8 cellular contexts compared by ENCODE assay signal in the genomic region with DNA sequence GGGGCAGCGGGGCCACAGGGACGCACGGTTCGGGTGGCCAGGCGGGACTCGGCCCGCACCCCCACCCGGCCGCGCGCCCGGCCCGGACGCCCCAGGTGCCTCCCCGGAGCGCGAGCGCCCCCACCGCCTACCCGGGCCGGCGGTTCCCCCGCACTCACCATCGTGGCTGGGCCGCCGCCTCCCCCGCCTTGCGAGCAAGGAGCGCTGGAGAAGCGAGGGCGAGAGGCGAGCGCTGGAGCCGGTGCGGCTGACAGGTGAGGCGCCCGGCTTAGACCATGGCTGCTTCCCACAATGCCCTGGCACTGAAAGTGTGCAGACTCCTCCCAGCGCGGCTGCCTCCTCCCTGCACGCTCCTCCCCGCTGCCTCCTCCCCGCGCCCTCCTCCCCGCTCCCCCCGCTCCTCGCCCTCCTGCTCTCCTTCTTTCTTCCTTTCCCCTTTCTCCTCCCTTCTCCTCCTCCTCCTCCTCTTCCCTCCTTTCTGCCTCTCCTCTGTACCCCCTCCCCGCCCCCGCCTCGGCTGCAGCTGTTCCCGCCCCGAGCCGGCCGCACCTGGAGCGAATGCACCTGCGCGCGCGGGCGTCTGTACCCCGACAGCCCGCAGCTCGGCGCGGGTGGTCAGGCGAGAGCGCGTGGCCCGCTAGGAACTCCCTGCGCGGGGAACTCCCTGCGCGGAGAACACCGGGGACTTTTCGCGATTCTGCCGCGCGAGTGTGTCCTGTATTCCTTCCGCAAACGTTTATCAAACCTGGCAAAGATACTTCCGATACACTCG. TPM values are rescaled to one million over a fixed set of nuclear protein-coding genes. Genes with fewer than 3 reads are reported as not detected.
DNase-seq lines count a peak whose midpoint lies in the region; ATAC-seq, FAIRE-seq and TF ChIP-seq lines count a peak whose summit lies in the region.

Gene AP1S3, minus strand, starts transcription at position 293 of the 772 bp plus-strand sequence. Its CDS starts 132 bp downstream, at position 161.

- no peak within 1 kb of the TSS for H3K27ac ChIP-seq in SK-N-MC
- H3K27ac ChIP-seq in trophoblast cell (ENCODE audit: low read depth, low read length) = no peak within 1 kb of the TSS
- H3K27ac ChIP-seq in upper lobe of right lung = peak within 1 kb of the TSS; percentile 76

- H2AFZ ChIP-seq in trophoblast cell (ENCODE audit: insufficient read depth, low read length, poor library complexity) = peak within 1 kb of the TSS; percentile 42

- no peak within 1 kb of the TSS for H2BK120ac ChIP-seq in trophoblast cell (ENCODE audit: insufficient read depth, low read length, poor library complexity)

- TF ChIP-seq CTCF in GM06990 (IDR thresholded peaks at IDR 0.05; ENCODE audit: insufficient read depth, low read length, poor library complexity, severe bottlenecking) (peak; percentile 3), upper lobe of right lung (IDR thresholded peaks at IDR 0.05) (no peak)

- H3K27me3 Mint-ChIP-seq in activated naive CD4-positive, alpha-beta T cell treated with anti-CD3 and anti-CD28 coated beads, Interleukin-2, amount 10 ng/mL, durations not matched to agents 7 days and 5 days = peaks cover 5% of the 10 kb centered on the region

- H3K9me3 Mint-ChIP-seq in activated naive CD4-positive, alpha-beta T cell treated with anti-CD3 and anti-CD28 coated beads, Interleukin-2, amount 10 ng/mL, durations not matched to agents 7 days and 5 days = no peaks in the 10 kb centered on the region

- H3K4ac ChIP-seq in trophoblast cell (ENCODE audit: low read depth, low read length) = no peak within 1 kb of the TSS

- no peak within 1 kb of the TSS for H3K18ac ChIP-seq in trophoblast cell (ENCODE audit: low read length)

- no peak within 1 kb of the TSS for H2BK5ac ChIP-seq in trophoblast cell (ENCODE audit: low read depth, low read length, poor library complexity)

- peak within 1 kb of the TSS; percentile 72 for H3K9ac ChIP-seq in SK-N-MC (ENCODE audit: insufficient read length)
- peak within 1 kb of the TSS; percentile 72 for H3K9ac ChIP-seq in trophoblast cell (ENCODE audit: low read length)

- H3K4me1 Mint-ChIP-seq in activated naive CD4-positive, alpha-beta T cell treated with anti-CD3 and anti-CD28 coated beads, Interleukin-2, amount 10 ng/mL, durations not matched to agents 7 days and 5 days = peaks cover 21% of the 10 kb centered on the region

- FAIRE-seq in H54 (lab: Jason Lieb, UNC) = no peak

- H4K12ac ChIP-seq in trophoblast cell (ENCODE audit: low read depth, low read length) = no peak within 1 kb of the TSS

- H3K79me1 ChIP-seq in trophoblast cell (ENCODE audit: low read length) = no peaks in the 10 kb centered on the region

- CTCF ChIA-PET in activated naive CD4-positive, alpha-beta T cell treated with anti-CD3 and anti-CD28 coated beads, Interleukin-2, amount 10 ng/mL, durations not matched to agents 7 days and 5 days (lab: Charles Lee) = no interaction called here

- H3K9me3 ChIP-seq in SK-N-MC (ENCODE audit: low read depth, low read length) = no peaks in the 10 kb centered on the region
- no peaks in the 10 kb centered on the region for H3K9me3 ChIP-seq in trophoblast cell (ENCODE audit: insufficient read depth, low read depth, low read length)
- no peaks in the 10 kb centered on the region for H3K9me3 ChIP-seq in upper lobe of right lung

- H2BK12ac ChIP-seq in trophoblast cell (ENCODE audit: low read length) = no peak within 1 kb of the TSS

- H3K23ac ChIP-seq in trophoblast cell (ENCODE audit: low read length) = no peak within 1 kb of the TSS

- TF ChIP-seq POLR2A in H54 (IDR thresholded peaks at IDR 0.05; ENCODE audit: low read depth, low read length) = peak; percentile 50; the same call in 1 of the 2 replicates

- no CpG with 5 or more reads among the region's 82 CpGs for WGBS in trophoblast cell (ENCODE audit: extremely low coverage, insufficient coverage, insufficient read length)

- no peak within 1 kb of the TSS for H2AK5ac ChIP-seq in trophoblast cell (ENCODE audit: low read length)

- no peak within 1 kb of the TSS for H3K14ac ChIP-seq in trophoblast cell (ENCODE audit: low read length)

- H4K91ac ChIP-seq in trophoblast cell (ENCODE audit: low read depth, low read length) = no peak within 1 kb of the TSS

- peak within 1 kb of the TSS; percentile 76 for H3K4me3 ChIP-seq in GM06990 (replicated peaks; ENCODE audit: low read depth, low read length)
- peak within 1 kb of the TSS; percentile 85 for H3K4me3 ChIP-seq in SK-N-MC
- peak within 1 kb of the TSS; percentile 95 for H3K4me3 ChIP-seq in trophoblast cell (ENCODE audit: low read depth, low read length)
- peak within 1 kb of the TSS; percentile 70 for H3K4me3 ChIP-seq in upper lobe of right lung

- DNase-seq in GM06990 (ENCODE audit: extremely low read depth, insufficient read length) = peak; percentile 81
- DNase-seq in H54 (ENCODE audit: insufficient read length, low spot score) = peak; percentile 74
- peak; percentile 88 for DNase-seq in LoVo (ENCODE audit: low spot score)
- DNase-seq in SK-N-MC (ENCODE audit: low read depth, low spot score) = no peak
- DNase-seq in activated naive CD4-positive, alpha-beta T cell treated with anti-CD3 and anti-CD28 coated beads, Interleukin-2, amount 10 ng/mL, durations not matched to agents 7 days and 5 days = peak; percentile 86
- DNase-seq in Right ventricle myocardium inferior (ENCODE audit: missing footprints) = peak; percentile 79
- peak; percentile 60 to 71 for DNase-seq in trophoblast cell
- DNase-seq in upper lobe of right lung = peak; percentile 90

- ATAC-seq in Right ventricle myocardium inferior (peak; percentile 86), upper lobe of right lung (peak; percentile 96)

- intact Hi-C loops in Right ventricle myocardium inferior (cut with DNase I) (no loop called here), upper lobe of right lung (cut with DNase I) (no loop called here)

- H3K4me1 ChIP-seq in trophoblast cell (ENCODE audit: control insufficient read depth in 1 of 2, insufficient read depth in 2 of 2, low read length in 2 of 2) (peaks cover 3 to 4% of the 10 kb centered on the region in 2 experiments), upper lobe of right lung (peaks cover 11% of the 10 kb centered on the region)

- H4K8ac ChIP-seq in trophoblast cell (ENCODE audit: low read depth, low read length) = no peak within 1 kb of the TSS

- H3K27me3 ChIP-seq in GM06990 (replicated peaks; ENCODE audit: control insufficient read depth, insufficient read depth, low read length) = no peaks in the 10 kb centered on the region
- no peaks in the 10 kb centered on the region for H3K27me3 ChIP-seq in trophoblast cell (ENCODE audit: insufficient read depth, low read length)
- H3K27me3 ChIP-seq in upper lobe of right lung = no peaks in the 10 kb centered on the region

- H3K36me3 Mint-ChIP-seq in activated naive CD4-positive, alpha-beta T cell treated with anti-CD3 and anti-CD28 coated beads, Interleukin-2, amount 10 ng/mL, durations not matched to agents 7 days and 5 days = peaks cover 6% of the 10 kb centered on the region

- peak within 1 kb of the TSS; percentile 100 for H3K4me2 ChIP-seq in trophoblast cell (ENCODE audit: low read length)

- peak within 1 kb of the TSS; percentile 55 for H3K27ac Mint-ChIP-seq in activated naive CD4-positive, alpha-beta T cell treated with anti-CD3 and anti-CD28 coated beads, Interleukin-2, amount 10 ng/mL, durations not matched to agents 7 days and 5 days

- peak within 1 kb of the TSS; percentile 98 for H3K4me3 Mint-ChIP-seq in activated naive CD4-positive, alpha-beta T cell treated with anti-CD3 and anti-CD28 coated beads, Interleukin-2, amount 10 ng/mL, durations not matched to agents 7 days and 5 days

- peaks cover 2% of the 10 kb centered on the region for H3K79me2 ChIP-seq in trophoblast cell (ENCODE audit: control insufficient read depth, insufficient read depth, low read length, poor library complexity)

- H3K36me3 ChIP-seq in GM06990 (ENCODE audit: control insufficient read depth, insufficient read depth, low read length) (0 out of 2 replicates have a peak, but pooled peaks cover 1% of the 10 kb centered on the region), SK-N-MC (ENCODE audit: insufficient read depth, low read length) (0 out of 2 replicates have a peak, but pooled peaks cover 3% of the 10 kb centered on the region), trophoblast cell (ENCODE audit: control insufficient read depth in 1 of 2, insufficient read depth in 2 of 2, low read length in 2 of 2) (no peaks in the 10 kb centered on the region), upper lobe of right lung (no peaks in the 10 kb centered on the region)

RNA-seq across cellular contexts. Expression of gene AP1S3, which starts in this region (rescaled TPM):
- total RNA-seq in Right ventricle myocardium inferior (0.35 TPM), upper lobe of right lung (16.8 TPM)
- polyA plus RNA-seq in trophoblast cell (2013) = 3.3 and 4.1 TPM in 2 replicates

Comparison
In these comparisons a context has a peak if more than half of its experiments do, and no peak if none do; other contexts are left out.
1. RNA of gene AP1S3 (total RNA-seq): 16.8 TPM in upper lobe of right lung (single experiment); 0.35 TPM in Right ventricle myocardium inferior (single experiment); every median in the first group is over 10 times any median in the second.
2. Peak in DNase-seq and ATAC-seq in Right ventricle myocardium inferior; RNA of the gene not detected or under 1 TPM.
3. Peak in every context shown above with its lines, with median percentiles within 50 percentile points of each other: H3K4me3 ChIP-seq.